Comparison of ENCODE assay signal across 12 cellular contexts in genomic region chr11:83025267-83025704, GRCh38. TPM values are rescaled to one million over a fixed set of nuclear protein-coding genes. Genes with fewer than 3 reads are reported as not detected.
A peak's percentile ranks its signal among the peaks of the same experiment; 100 is the strongest.
DNase-seq lines count a peak whose midpoint lies in the region; ATAC-seq, FAIRE-seq and TF ChIP-seq lines count a peak whose summit lies in the region.
"Had no signal": no experiment of that assay in that cellular context is flagged by ENCODE, and none has a peak within 500 bp of the region (broad histone marks: within the 10 kb centered on the region; RNA-seq: fewer than 3 reads in every experiment).

No MANE protein-coding gene starts in this region.

- H3K27me3 ChIP-seq in GM23338 (ENCODE audit: insufficient read depth) (no peaks in the 10 kb centered on the region), parathyroid adenoma (ENCODE audit: control insufficient read depth, insufficient read depth, low read length) (no peaks in the 10 kb centered on the region)
- H3K27me3 ChIP-seq: esophagus squamous epithelium, upper lobe of left lung had no signal

- no peak overlapping the region for H3K27ac Mint-ChIP-seq in GM23338
- H3K27ac Mint-ChIP-seq: progenitor cell of endocrine pancreas had no signal

- peak; percentile 86 for FAIRE-seq in endometrium (lab: Jason Lieb, UNC)

- H3K79me2 ChIP-seq in GM23338 (replicated peaks; ENCODE audit: insufficient read depth) (peaks cover 12% of the 10 kb centered on the region), parathyroid adenoma (peaks cover 5% of the 10 kb centered on the region)

- no peaks in the 10 kb centered on the region for H3K36me3 Mint-ChIP-seq in GM23338 (ENCODE audit: low read depth)

- no peak overlapping the region for H3K9ac ChIP-seq in parathyroid adenoma

- H3K4me1 ChIP-seq in GM23338 (ENCODE audit: insufficient read depth) (peaks cover 24% of the 10 kb centered on the region), parathyroid adenoma (no peaks in the 10 kb centered on the region)

- 0 out of 2 replicates have a peak overlapping the region, but pooled peaks have one; percentile 1 for H3K4me3 ChIP-seq in GM23338
- H3K4me3 ChIP-seq in parathyroid adenoma (ENCODE audit: low read depth, low read length), result no peak overlapping the region
- H3K4me3 ChIP-seq: esophagus squamous epithelium, upper lobe of left lung had no signal

- H3F3A ChIP-seq in GM23338 (replicated peaks; ENCODE audit: low read depth), result no peaks in the 10 kb centered on the region

- H4K20me1 ChIP-seq in GM23338 (replicated peaks; ENCODE audit: insufficient read depth), result no peaks in the 10 kb centered on the region

- no peak overlapping the region for H3K4me3 Mint-ChIP-seq in GM23338

- peaks cover 3% of the 10 kb centered on the region; the same call in 1 of the 3 replicates for H3K9me3 Mint-ChIP-seq in GM23338

- ATAC-seq in GM23338 (peak; percentile 80), GM21529 (IDR thresholded peaks at IDR 0.05; ENCODE audit: unreplicated experiment) (no peak)

- H3K4me2 ChIP-seq in GM23338 (peak overlapping the region; percentile 23), parathyroid adenoma (ENCODE audit: low read length) (peak overlapping the region; percentile 1)

- H2AFZ ChIP-seq in GM23338, result no peak overlapping the region
- no peak overlapping the region for H2AFZ ChIP-seq in parathyroid adenoma

- peaks cover 25% of the 10 kb centered on the region for H3K4me1 Mint-ChIP-seq in GM23338

- TF ChIP-seq CTCF in GM23338 (conservative IDR thresholded peaks at IDR 0.05; ENCODE audit: low read depth in 2 of 2) (no peak), parathyroid adenoma (IDR thresholded peaks at IDR 0.05) (no peak)

- no peaks in the 10 kb centered on the region for H3K9me2 ChIP-seq in GM23338 (ENCODE audit: insufficient read depth)

- DNase-seq in GM23338 (ENCODE audit: low spot score) (peak; percentile 22), NCI-H460 (ENCODE audit: extremely low read depth, low read depth) (peak; percentile 15), NCI-H187 treated with DMSO at 0.1 percent for 48 hours (lab: John Stamatoyannopoulos, UW) (no peak), AG08395 (ENCODE audit: low spot score) (no peak)
- DNase-seq in activated naive CD4-positive, alpha-beta T cell treated with anti-CD3 and anti-CD28 coated beads, Interleukin-2, amount 50 U/mL, for 16 hours, result no peak
- DNase-seq: DND-41, esophagus squamous epithelium, upper lobe of left lung had no signal

- no peaks in the 10 kb centered on the region for H3K36me3 ChIP-seq in GM23338 (ENCODE audit: insufficient read depth)
- no peaks in the 10 kb centered on the region for H3K36me3 ChIP-seq in parathyroid adenoma (ENCODE audit: control insufficient read depth, insufficient read depth, low read length)
- H3K36me3 ChIP-seq: esophagus squamous epithelium, upper lobe of left lung had no signal

- no peak overlapping the region for H3K27ac ChIP-seq in GM23338 (ENCODE audit: low read depth)
- no peak overlapping the region for H3K27ac ChIP-seq in parathyroid adenoma
- H3K27ac ChIP-seq: esophagus squamous epithelium, upper lobe of left lung had no signal

- H3K9me3 ChIP-seq in parathyroid adenoma (ENCODE audit: control insufficient read depth, low read length), result no peaks in the 10 kb centered on the region
- H3K9me3 ChIP-seq: esophagus squamous epithelium, upper lobe of left lung had no signal

- H3K27me3 Mint-ChIP-seq in GM23338 (ENCODE audit: insufficient read depth, low read depth, poor library complexity), result no peaks in the 10 kb centered on the region
- H3K27me3 Mint-ChIP-seq: progenitor cell of endocrine pancreas had no signal

TF ChIP-seq in GM23338, 12 proteins besides CTCF, POLR2A, EP300 and RAD21 (continues in another document):
- no peak for TF ChIP-seq CREB1 (CRISPR knock-in tag; IDR thresholded peaks at IDR 0.05; ENCODE audit: low read depth)
- TF ChIP-seq ZNF331 (CRISPR knock-in tag; IDR thresholded peaks at IDR 0.05; ENCODE audit: low read depth), result no peak
- no peak for TF ChIP-seq REST (IDR thresholded peaks at IDR 0.05; ENCODE audit: unreplicated experiment)
- TF ChIP-seq ZNF462 (CRISPR knock-in tag; IDR thresholded peaks at IDR 0.05), result no peak
- no peak for TF ChIP-seq ZNF114 (CRISPR knock-in tag; IDR thresholded peaks at IDR 0.05)
- no peak for TF ChIP-seq NANOG (IDR thresholded peaks at IDR 0.05; ENCODE audit: borderline replicate concordance)

RNA-seq across cellular contexts. Expression of gene RAB30, which starts 46.4 kb away (rescaled TPM):
- total RNA-seq in GM23338 (2014; rRNA removed; shearing (Covaris generic)), result 4.5 and 6.6 TPM in 2 replicates
- polyA plus RNA-seq in GM23338 (2016; fragmentation: Nextera tagmentation; extraction: Ambion mirVana), result 2.6 and 3.3 TPM in 2 replicates
- 2.6 and 3.7 TPM in 2 replicates for total RNA-seq in NCI-H460 (2014; rRNA removed; shearing (Covaris generic))
- polyA plus RNA-seq in NCI-H460 (2014; cell fraction: nucleus; rRNA removed), result 1.1 and 2.0 TPM in 2 replicates

Comparison
In these comparisons a context has a peak if more than half of its experiments do, and no peak if none do; other contexts are left out.
1. DNase-seq: peak in GM23338 (single experiment) and NCI-H460 (single experiment); none in NCI-H187 treated with DMSO at 0.1 percent for 48 hours (single experiment), AG08395 (single experiment) and activated naive CD4-positive, alpha-beta T cell treated with anti-CD3 and anti-CD28 coated beads, Interleukin-2, amount 50 U/mL, for 16 hours (single experiment).